ENCODE assay signal across 1 cellular context in the genomic region with DNA sequence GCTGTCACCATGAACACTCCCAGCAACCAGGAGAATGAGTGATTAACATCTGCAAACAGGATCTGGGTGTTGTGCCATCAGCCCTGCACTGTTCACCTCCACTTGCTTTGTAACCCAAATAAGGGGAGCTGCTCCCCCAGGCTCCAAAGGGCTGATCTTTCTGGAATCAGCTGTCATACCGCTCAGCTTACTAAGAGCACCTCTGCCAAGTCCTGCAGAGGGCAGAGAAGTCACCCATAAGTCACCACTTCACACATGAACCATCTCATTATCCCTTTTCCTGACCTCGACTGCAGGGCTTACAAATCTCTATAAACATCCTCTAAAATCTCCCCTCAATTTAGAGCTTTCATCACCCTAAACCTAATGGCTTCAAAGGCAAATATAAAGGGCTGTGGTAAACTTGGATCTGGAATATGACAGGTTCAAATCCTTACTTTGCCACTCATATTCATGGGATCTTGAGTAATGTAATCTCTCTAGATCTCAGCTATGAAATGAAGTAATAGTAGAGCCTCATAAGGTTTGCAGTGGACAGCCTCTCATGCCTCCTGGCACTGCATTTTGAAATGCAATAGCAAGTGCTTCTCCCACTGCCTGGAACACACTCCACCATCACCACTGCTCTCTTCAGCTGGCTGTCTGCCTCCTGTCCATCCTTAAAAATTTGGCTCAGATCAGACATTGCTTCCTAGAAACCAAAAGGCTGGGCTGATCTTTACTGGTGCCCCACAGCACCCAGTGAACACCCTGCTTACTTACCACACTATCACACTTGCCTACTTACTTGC.
A peak's percentile ranks its signal among the peaks of the same experiment; 100 is the strongest.
TF ChIP-seq lines count a peak whose summit lies in the region.

No MANE protein-coding gene starts in this region.

TF ChIP-seq in liver, 16 proteins besides CTCF, POLR2A, EP300 and RAD21:
- TF ChIP-seq, protein P1, sequence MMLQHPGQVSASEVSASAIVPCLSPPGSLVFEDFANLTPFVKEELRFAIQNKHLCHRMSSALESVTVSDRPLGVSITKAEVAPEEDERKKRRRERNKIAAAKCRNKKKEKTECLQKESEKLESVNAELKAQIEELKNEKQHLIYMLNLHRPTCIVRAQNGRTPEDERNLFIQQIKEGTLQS (IDR thresholded peaks at IDR 0.05), result no peak
- no peak for TF ChIP-seq FOXA2 (IDR thresholded peaks at IDR 0.05)
- TF ChIP-seq, protein P2, sequence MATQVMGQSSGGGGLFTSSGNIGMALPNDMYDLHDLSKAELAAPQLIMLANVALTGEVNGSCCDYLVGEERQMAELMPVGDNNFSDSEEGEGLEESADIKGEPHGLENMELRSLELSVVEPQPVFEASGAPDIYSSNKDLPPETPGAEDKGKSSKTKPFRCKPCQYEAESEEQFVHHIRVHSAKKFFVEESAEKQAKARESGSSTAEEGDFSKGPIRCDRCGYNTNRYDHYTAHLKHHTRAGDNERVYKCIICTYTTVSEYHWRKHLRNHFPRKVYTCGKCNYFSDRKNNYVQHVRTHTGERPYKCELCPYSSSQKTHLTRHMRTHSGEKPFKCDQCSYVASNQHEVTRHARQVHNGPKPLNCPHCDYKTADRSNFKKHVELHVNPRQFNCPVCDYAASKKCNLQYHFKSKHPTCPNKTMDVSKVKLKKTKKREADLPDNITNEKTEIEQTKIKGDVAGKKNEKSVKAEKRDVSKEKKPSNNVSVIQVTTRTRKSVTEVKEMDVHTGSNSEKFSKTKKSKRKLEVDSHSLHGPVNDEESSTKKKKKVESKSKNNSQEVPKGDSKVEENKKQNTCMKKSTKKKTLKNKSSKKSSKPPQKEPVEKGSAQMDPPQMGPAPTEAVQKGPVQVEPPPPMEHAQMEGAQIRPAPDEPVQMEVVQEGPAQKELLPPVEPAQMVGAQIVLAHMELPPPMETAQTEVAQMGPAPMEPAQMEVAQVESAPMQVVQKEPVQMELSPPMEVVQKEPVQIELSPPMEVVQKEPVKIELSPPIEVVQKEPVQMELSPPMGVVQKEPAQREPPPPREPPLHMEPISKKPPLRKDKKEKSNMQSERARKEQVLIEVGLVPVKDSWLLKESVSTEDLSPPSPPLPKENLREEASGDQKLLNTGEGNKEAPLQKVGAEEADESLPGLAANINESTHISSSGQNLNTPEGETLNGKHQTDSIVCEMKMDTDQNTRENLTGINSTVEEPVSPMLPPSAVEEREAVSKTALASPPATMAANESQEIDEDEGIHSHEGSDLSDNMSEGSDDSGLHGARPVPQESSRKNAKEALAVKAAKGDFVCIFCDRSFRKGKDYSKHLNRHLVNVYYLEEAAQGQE (IDR thresholded peaks at IDR 0.05), result no peak
- no peak for TF ChIP-seq ZBTB33 (IDR thresholded peaks at IDR 0.05)
- peak in 1 of 2 donors; percentile 29 for TF ChIP-seq RXRA (IDR thresholded peaks at IDR 0.05)
- TF ChIP-seq JUND (IDR thresholded peaks at IDR 0.05), result no peak
- TF ChIP-seq TAF1 (conservative IDR thresholded peaks at IDR 0.05), result no peak
- TF ChIP-seq EGR1 (IDR thresholded peaks at IDR 0.05; ENCODE audit: low read depth in 2 of 2), result no peak
- no peak for TF ChIP-seq YY1 (IDR thresholded peaks at IDR 0.05)
TF ChIP-seq in liver: peak in this region for 1.
